21 cellular contexts compared by ENCODE assay signal in the genomic region with DNA sequence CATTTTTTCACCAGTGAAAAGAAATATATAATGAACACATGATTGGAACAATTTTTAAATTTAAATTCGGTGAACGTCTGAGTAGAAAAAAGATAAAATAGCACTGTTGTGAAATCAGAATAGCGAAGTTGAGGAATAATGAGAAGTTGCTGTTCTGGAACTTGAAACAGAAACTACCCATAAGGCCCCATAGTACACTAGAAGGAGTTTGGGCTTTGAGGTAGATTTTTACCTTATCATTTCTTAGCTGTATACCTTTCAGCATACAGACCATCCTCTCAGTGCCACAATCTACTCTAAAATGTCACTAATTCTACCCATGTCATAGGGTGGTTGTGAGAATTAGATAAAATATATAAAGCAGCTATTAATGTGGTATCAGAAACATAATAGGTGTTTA. TPM values are rescaled to one million over a fixed set of nuclear protein-coding genes. Genes with fewer than 3 reads are reported as not detected.
DNase-seq lines count a peak whose midpoint lies in the region; ATAC-seq and TF ChIP-seq lines count a peak whose summit lies in the region.
"Had no signal": no experiment of that assay in that cellular context is flagged by ENCODE, and none has a peak within 500 bp of the region (broad histone marks: within the 10 kb centered on the region; RNA-seq: fewer than 3 reads in every experiment).

No MANE protein-coding gene starts in this region.

- H3K4me3 ChIP-seq in HL-60 (replicated peaks; ENCODE audit: insufficient read depth, low read length) (no peak overlapping the region), OCI-LY3 (ENCODE audit: low read length) (no peak overlapping the region), neutrophil (ENCODE audit: low read depth in 1 of 2, low read length in 1 of 2) (no peak overlapping the region)
- H3K4me3 ChIP-seq: SJCRH30 had no signal

- H2AFZ ChIP-seq in OCI-LY3 (ENCODE audit: low read depth, low read length), result no peak overlapping the region

- H4K20me1 ChIP-seq in OCI-LY3 (ENCODE audit: insufficient read depth, low read length), result no peaks in the 10 kb centered on the region

- no peak for TF ChIP-seq CTCF in HL-60 (IDR thresholded peaks at IDR 0.05; ENCODE audit: insufficient read depth, low read length)
- TF ChIP-seq CTCF in OCI-LY3 (IDR thresholded peaks at IDR 0.05; ENCODE audit: low read depth, low read length), result no peak
- no peak for TF ChIP-seq CTCF in neutrophil (IDR thresholded peaks at IDR 0.05)

- H3K36me3 Mint-ChIP-seq in activated T-cell treated with anti-CD3 and anti-CD28 coated beads, Interleukin-2, amount 50 U/mL, for 72 hours (ENCODE audit: insufficient read depth in 2 of 2), result no peaks in the 10 kb centered on the region

- no peak for ATAC-seq in activated T-cell treated with anti-CD3 and anti-CD28 coated beads, Interleukin-2, amount 50 U/mL, for 72 hours (replicated peaks in 1 of 2)
- no peak for ATAC-seq in HG02759 (IDR thresholded peaks at IDR 0.05; ENCODE audit: unreplicated experiment)

- H3K27ac Mint-ChIP-seq in activated T-cell treated with anti-CD3 and anti-CD28 coated beads, Interleukin-2, amount 50 U/mL, for 72 hours, result no peak overlapping the region
- H3K27ac Mint-ChIP-seq: B cell; CD4-positive, CD25-positive, alpha-beta regulatory T cell; HFFc6 had no signal

- H3K27me3 Mint-ChIP-seq in activated T-cell treated with anti-CD3 and anti-CD28 coated beads, Interleukin-2, amount 50 U/mL, for 72 hours (ENCODE audit: low read depth), result no peaks in the 10 kb centered on the region
- H3K27me3 Mint-ChIP-seq: B cell; CD4-positive, CD25-positive, alpha-beta regulatory T cell had no signal

- no peaks in the 10 kb centered on the region for H3K4me1 Mint-ChIP-seq in activated T-cell treated with anti-CD3 and anti-CD28 coated beads, Interleukin-2, amount 50 U/mL, for 72 hours (ENCODE audit: low read depth)
- H3K4me1 Mint-ChIP-seq: B cell; CD4-positive, CD25-positive, alpha-beta regulatory T cell had no signal

- no peaks in the 10 kb centered on the region for H3K27me3 ChIP-seq in HL-60 (ENCODE audit: insufficient read depth, poor library complexity, severe bottlenecking)
- no peaks in the 10 kb centered on the region for H3K27me3 ChIP-seq in OCI-LY3 (ENCODE audit: low read depth, low read length)
- H3K27me3 ChIP-seq in neutrophil, result no peaks in the 10 kb centered on the region
- H3K27me3 ChIP-seq: SJCRH30 had no signal

- no peak overlapping the region for H3K4me3 Mint-ChIP-seq in activated T-cell treated with anti-CD3 and anti-CD28 coated beads, Interleukin-2, amount 50 U/mL, for 72 hours
- H3K4me3 Mint-ChIP-seq: B cell; CD4-positive, CD25-positive, alpha-beta regulatory T cell; HFFc6 had no signal

- DNase-seq in HL-60 (ENCODE audit: low read depth in 1 of 2, low spot score in 1 of 2) (no peak), MV-4-11 (lab: John Stamatoyannopoulos, UW) (peak; percentile 75)
- no peak for DNase-seq in activated effector memory CD4-positive, alpha-beta T cell treated with anti-CD3 and anti-CD28 coated beads, Interleukin-2, amount 50 U/mL, for 16 hours
- DNase-seq in activated T-cell treated with anti-CD3 and anti-CD28 coated beads, Interleukin-2, amount 50 U/mL, for 72 hours, result no peak
- DNase-seq: CD4-positive, CD25-positive, alpha-beta regulatory T cell; COR-L47; DMS79; H7; HFFc6; KG1; NCI-H1048; NCI-H1436; NCI-H2029; NCI-H524; NCI-H774; SJCRH30; T-helper 1 cell had no signal

- peaks cover 11% of the 10 kb centered on the region for H3K4me1 ChIP-seq in OCI-LY3 (ENCODE audit: low read length)
- H3K4me1 ChIP-seq in neutrophil (ENCODE audit: control insufficient read depth in 1 of 2, insufficient read depth in 1 of 2, low read depth in 1 of 2, low read length in 1 of 2), result peaks cover 0 to 17% of the 10 kb centered on the region in 2 experiments
- H3K4me1 ChIP-seq: SJCRH30 had no signal

- H3K9me3 ChIP-seq in OCI-LY3 (ENCODE audit: insufficient read depth, low read length) (no peaks in the 10 kb centered on the region), neutrophil (no peaks in the 10 kb centered on the region)
- H3K9me3 ChIP-seq: SJCRH30 had no signal

- H3K36me3 ChIP-seq in OCI-LY3 (replicated peaks; ENCODE audit: low read depth, low read length) (no peaks in the 10 kb centered on the region), neutrophil (peaks cover 39% of the 10 kb centered on the region)
- H3K36me3 ChIP-seq: SJCRH30 had no signal

- H3K79me2 ChIP-seq in OCI-LY3 (ENCODE audit: low read length), result no peaks in the 10 kb centered on the region

- H3K4me2 ChIP-seq in OCI-LY3 (ENCODE audit: low read length), result peak overlapping the region; percentile 28

- H3K27ac ChIP-seq in HL-60 (replicated peaks) (peak overlapping the region; percentile 88), OCI-LY3 (ENCODE audit: low read length) (no peak overlapping the region), neutrophil (peak overlapping the region; percentile 22)
- H3K27ac ChIP-seq: SJCRH30 had no signal

- no peak overlapping the region for H3K9ac ChIP-seq in OCI-LY3 (ENCODE audit: low read length)

- H3K9me3 Mint-ChIP-seq in activated T-cell treated with anti-CD3 and anti-CD28 coated beads, Interleukin-2, amount 50 U/mL, for 72 hours, result no peaks in the 10 kb centered on the region
- H3K9me3 Mint-ChIP-seq: HFFc6 had no signal

RNA-seq across cellular contexts. Expression of a gene that starts 35.1 kb away (rescaled TPM):
- 10 to 100 TPM in 1 of 2 donors, 1 to 10 TPM in 1; 6.7 to 10.1 TPM for total RNA-seq in activated T-cell treated with anti-CD3 and anti-CD28 coated beads, Interleukin-2, amount 50 U/mL, for 72 hours

RNA-seq across cellular contexts. Expression of a gene that starts 54.4 kb away (rescaled TPM):
- 1 to 10 TPM; 3.8 to 5.4 TPM for total RNA-seq in activated T-cell treated with anti-CD3 and anti-CD28 coated beads, Interleukin-2, amount 50 U/mL, for 72 hours
